Comparison of ENCODE assay signal across 1 cellular context in the genomic region with DNA sequence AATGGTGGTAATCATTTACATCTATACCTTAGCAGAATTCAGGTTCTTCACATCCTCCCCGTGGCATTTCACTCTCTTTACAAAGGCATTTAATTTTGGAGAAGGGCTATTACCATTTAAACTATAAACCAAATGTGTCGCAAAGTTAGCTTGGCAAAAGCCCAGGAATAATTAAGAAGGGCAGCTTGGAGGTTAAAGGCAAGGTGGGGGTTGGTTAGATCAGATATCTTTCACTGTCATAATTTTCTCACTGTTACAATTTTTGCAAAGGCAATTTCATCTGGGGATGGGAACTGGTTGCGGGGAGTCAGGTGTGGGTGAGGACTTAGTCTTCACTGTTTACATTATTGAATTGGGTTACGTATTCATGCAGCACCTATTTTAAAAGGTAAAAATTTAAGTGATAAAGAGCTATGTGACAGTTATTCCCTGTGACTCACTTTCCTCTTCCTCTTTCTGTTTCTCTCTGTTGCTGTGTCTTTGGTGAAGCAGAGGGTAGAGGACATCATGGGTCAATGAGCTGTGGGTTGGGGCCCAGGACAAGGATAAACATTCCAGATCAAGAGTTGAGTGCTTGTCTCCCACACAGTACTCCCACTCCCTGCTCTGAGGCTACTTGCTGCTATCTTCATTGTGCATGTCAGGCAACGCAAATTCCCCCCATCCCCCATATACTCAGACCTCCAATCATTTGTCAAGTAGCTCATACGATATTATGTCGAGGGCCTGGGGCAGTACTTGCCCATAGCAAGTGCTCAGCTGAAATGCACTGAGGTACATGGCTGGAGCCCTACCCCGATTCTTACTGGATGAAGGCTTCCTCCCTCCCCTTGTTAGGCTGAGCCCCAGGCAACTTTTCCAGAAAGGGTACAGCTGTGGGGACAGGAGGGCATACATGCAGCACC.
TF ChIP-seq lines count a peak whose summit lies in the region.

No MANE protein-coding gene starts in this region.

TF ChIP-seq in K562, 482 proteins besides CTCF, POLR2A, EP300 and RAD21 (continued from another document and continues in another):
- TF ChIP-seq MCM2 (IDR thresholded peaks at IDR 0.05; ENCODE audit: low read depth): no peak
- no peak for TF ChIP-seq PPARD (CRISPR knock-in tag; IDR thresholded peaks at IDR 0.05)
- no peak for TF ChIP-seq ZNF12 (CRISPR knock-in tag; IDR thresholded peaks at IDR 0.05)
- TF ChIP-seq ZBED1 (IDR thresholded peaks at IDR 0.05): 0 out of 2 replicates have a peak, but pooled peaks have one; percentile 73
- TF ChIP-seq, protein P1, sequence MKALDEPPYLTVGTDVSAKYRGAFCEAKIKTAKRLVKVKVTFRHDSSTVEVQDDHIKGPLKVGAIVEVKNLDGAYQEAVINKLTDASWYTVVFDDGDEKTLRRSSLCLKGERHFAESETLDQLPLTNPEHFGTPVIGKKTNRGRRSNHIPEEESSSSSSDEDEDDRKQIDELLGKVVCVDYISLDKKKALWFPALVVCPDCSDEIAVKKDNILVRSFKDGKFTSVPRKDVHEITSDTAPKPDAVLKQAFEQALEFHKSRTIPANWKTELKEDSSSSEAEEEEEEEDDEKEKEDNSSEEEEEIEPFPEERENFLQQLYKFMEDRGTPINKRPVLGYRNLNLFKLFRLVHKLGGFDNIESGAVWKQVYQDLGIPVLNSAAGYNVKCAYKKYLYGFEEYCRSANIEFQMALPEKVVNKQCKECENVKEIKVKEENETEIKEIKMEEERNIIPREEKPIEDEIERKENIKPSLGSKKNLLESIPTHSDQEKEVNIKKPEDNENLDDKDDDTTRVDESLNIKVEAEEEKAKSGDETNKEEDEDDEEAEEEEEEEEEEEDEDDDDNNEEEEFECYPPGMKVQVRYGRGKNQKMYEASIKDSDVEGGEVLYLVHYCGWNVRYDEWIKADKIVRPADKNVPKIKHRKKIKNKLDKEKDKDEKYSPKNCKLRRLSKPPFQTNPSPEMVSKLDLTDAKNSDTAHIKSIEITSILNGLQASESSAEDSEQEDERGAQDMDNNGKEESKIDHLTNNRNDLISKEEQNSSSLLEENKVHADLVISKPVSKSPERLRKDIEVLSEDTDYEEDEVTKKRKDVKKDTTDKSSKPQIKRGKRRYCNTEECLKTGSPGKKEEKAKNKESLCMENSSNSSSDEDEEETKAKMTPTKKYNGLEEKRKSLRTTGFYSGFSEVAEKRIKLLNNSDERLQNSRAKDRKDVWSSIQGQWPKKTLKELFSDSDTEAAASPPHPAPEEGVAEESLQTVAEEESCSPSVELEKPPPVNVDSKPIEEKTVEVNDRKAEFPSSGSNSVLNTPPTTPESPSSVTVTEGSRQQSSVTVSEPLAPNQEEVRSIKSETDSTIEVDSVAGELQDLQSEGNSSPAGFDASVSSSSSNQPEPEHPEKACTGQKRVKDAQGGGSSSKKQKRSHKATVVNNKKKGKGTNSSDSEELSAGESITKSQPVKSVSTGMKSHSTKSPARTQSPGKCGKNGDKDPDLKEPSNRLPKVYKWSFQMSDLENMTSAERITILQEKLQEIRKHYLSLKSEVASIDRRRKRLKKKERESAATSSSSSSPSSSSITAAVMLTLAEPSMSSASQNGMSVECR (CRISPR knock-in tag; IDR thresholded peaks at IDR 0.05): peak; percentile 29; the same call in 1 of the 2 replicates
- TF ChIP-seq, protein P2, sequence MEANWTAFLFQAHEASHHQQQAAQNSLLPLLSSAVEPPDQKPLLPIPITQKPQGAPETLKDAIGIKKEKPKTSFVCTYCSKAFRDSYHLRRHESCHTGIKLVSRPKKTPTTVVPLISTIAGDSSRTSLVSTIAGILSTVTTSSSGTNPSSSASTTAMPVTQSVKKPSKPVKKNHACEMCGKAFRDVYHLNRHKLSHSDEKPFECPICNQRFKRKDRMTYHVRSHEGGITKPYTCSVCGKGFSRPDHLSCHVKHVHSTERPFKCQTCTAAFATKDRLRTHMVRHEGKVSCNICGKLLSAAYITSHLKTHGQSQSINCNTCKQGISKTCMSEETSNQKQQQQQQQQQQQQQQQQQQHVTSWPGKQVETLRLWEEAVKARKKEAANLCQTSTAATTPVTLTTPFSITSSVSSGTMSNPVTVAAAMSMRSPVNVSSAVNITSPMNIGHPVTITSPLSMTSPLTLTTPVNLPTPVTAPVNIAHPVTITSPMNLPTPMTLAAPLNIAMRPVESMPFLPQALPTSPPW (CRISPR knock-in tag; IDR thresholded peaks at IDR 0.05): peak; percentile 83
- no peak for TF ChIP-seq RBM34 (IDR thresholded peaks at IDR 0.05; ENCODE audit: borderline replicate concordance, insufficient read depth, low read length)
- peak; percentile 92 to 99 for TF ChIP-seq TBL1XR1 (IDR thresholded peaks at IDR 0.05; ENCODE audit: low read length in 2 of 2)
- TF ChIP-seq, protein P3, sequence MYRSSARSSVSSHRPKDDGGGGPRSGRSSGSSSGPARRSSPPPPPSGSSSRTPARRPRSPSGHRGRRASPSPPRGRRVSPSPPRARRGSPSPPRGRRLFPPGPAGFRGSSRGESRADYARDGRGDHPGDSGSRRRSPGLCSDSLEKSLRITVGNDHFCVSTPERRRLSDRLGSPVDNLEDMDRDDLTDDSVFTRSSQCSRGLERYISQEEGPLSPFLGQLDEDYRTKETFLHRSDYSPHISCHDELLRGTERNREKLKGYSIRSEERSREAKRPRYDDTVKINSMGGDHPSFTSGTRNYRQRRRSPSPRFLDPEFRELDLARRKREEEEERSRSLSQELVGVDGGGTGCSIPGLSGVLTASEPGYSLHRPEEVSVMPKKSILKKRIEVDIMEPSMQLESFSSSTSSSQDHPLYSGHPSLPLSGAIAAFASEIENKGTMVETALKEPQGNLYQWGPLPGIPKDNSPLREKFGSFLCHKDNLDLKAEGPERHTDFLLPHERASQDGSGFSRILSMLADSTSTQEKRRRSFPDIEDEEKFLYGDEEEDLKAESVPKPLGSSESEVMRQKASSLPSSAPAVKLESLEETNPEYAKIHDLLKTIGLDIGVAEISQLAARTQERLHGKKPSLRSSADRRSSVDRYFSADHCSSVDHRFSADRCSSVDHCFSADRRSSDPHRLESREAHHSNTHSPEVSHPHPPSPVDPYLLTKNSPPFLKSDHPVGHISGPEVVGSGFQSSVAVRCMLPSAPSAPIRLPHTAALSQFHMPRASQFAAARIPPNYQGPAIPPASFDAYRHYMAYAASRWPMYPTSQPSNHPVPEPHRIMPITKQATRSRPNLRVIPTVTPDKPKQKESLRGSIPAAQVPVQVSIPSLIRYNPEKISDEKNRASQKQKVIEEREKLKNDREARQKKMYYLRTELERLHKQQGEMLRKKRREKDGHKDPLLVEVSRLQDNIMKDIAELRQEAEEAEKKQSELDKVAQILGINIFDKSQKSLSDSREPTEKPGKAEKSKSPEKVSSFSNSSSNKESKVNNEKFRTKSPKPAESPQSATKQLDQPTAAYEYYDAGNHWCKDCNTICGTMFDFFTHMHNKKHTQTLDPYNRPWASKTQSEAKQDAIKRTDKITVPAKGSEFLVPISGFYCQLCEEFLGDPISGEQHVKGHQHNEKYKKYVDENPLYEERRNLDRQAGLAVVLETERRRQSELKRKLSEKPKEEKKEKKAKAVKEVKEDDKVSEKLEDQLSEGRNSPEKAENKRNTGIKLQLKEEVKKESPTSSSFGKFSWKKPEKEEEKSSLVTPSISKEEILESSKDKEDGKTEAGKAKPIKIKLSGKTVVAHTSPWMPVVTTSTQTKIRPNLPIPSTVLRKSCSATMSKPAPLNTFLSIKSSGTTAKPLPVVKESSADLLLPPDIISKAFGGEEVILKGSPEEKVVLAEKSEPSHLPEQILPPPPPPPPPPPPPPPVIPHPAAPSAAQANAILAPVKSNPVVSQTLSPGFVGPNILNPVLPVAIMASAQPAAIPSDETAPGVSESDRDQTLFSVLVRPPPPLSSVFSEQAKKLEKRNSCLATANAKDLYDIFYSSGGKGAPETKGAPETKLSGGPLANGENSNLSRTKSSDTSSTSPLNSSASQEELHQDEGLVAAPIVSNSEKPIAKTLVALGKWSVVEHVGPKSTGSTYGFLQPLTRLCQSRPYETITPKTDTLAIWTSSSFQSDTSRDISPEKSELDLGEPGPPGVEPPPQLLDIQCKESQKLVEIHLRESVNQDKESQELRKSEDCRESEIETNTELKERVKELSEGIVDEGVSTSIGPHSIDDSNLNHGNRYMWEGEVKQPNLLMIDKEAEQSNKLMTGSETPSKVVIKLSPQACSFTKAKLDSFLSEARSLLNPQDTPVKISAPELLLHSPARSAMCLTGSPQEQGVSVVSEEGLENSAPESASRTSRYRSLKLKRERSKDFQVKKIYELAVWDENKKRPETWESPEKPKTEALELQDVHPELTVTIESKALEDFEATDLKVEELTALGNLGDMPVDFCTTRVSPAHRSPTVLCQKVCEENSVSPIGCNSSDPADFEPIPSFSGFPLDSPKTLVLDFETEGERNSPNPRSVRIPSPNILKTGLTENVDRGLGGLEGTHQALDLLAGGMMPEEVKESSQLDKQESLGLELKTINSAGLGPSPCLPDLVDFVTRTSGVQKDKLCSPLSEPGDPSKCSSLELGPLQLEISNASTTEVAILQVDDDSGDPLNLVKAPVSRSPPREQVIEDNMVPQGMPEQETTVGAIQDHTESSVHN (IDR thresholded peaks at IDR 0.05; ENCODE audit: borderline replicate concordance in 1 of 2, low read depth in 1 of 2): peak in 1 of 2 experiments; percentile 87; a peak in 2 of 4 replicates
- TF ChIP-seq ZNF324 (CRISPR knock-in tag; IDR thresholded peaks at IDR 0.05): peak; percentile 58; the same call in 1 of the 2 replicates
- TF ChIP-seq, protein P4, sequence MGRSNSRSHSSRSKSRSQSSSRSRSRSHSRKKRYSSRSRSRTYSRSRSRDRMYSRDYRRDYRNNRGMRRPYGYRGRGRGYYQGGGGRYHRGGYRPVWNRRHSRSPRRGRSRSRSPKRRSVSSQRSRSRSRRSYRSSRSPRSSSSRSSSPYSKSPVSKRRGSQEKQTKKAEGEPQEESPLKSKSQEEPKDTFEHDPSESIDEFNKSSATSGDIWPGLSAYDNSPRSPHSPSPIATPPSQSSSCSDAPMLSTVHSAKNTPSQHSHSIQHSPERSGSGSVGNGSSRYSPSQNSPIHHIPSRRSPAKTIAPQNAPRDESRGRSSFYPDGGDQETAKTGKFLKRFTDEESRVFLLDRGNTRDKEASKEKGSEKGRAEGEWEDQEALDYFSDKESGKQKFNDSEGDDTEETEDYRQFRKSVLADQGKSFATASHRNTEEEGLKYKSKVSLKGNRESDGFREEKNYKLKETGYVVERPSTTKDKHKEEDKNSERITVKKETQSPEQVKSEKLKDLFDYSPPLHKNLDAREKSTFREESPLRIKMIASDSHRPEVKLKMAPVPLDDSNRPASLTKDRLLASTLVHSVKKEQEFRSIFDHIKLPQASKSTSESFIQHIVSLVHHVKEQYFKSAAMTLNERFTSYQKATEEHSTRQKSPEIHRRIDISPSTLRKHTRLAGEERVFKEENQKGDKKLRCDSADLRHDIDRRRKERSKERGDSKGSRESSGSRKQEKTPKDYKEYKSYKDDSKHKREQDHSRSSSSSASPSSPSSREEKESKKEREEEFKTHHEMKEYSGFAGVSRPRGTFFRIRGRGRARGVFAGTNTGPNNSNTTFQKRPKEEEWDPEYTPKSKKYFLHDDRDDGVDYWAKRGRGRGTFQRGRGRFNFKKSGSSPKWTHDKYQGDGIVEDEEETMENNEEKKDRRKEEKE (IDR thresholded peaks at IDR 0.05; ENCODE audit: borderline replicate concordance in 1 of 2, control insufficient read depth in 1 of 2, low read depth in 2 of 2, low read length in 1 of 2): peak in 1 of 2 experiments; percentile 87; a peak in 2 of 4 replicates
- no peak for TF ChIP-seq HNRNPL (IDR thresholded peaks at IDR 0.05; ENCODE audit: low read depth, low read length)
- no peak for TF ChIP-seq BRD4 (IDR thresholded peaks at IDR 0.05)
- TF ChIP-seq HIVEP1 (CRISPR knock-in tag; IDR thresholded peaks at IDR 0.05): no peak; the same call in 1 of the 2 replicates
- TF ChIP-seq, protein P5, sequence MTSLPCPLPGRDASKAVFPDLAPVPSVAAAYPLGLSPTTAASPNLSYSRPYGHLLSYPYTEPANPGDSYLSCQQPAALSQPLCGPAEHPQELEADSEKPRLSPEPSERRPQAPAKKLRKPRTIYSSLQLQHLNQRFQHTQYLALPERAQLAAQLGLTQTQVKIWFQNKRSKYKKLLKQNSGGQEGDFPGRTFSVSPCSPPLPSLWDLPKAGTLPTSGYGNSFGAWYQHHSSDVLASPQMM (CRISPR knock-in tag; IDR thresholded peaks at IDR 0.05): no peak
- TF ChIP-seq, protein P6, sequence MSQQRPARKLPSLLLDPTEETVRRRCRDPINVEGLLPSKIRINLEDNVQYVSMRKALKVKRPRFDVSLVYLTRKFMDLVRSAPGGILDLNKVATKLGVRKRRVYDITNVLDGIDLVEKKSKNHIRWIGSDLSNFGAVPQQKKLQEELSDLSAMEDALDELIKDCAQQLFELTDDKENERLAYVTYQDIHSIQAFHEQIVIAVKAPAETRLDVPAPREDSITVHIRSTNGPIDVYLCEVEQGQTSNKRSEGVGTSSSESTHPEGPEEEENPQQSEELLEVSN (IDR thresholded peaks at IDR 0.05; ENCODE audit: borderline replicate concordance in 1 of 2, extremely low read depth in 1 of 2, insufficient read depth in 1 of 2, insufficient read length in 1 of 2, low read depth in 1 of 2, low read length in 1 of 2, poor library complexity in 1 of 2, severe bottlenecking in 1 of 2): peak in 1 of 2 experiments; percentile 59
- no peak for TF ChIP-seq MAFF (IDR thresholded peaks at IDR 0.05; ENCODE audit: low read length)
- TF ChIP-seq, protein P7, sequence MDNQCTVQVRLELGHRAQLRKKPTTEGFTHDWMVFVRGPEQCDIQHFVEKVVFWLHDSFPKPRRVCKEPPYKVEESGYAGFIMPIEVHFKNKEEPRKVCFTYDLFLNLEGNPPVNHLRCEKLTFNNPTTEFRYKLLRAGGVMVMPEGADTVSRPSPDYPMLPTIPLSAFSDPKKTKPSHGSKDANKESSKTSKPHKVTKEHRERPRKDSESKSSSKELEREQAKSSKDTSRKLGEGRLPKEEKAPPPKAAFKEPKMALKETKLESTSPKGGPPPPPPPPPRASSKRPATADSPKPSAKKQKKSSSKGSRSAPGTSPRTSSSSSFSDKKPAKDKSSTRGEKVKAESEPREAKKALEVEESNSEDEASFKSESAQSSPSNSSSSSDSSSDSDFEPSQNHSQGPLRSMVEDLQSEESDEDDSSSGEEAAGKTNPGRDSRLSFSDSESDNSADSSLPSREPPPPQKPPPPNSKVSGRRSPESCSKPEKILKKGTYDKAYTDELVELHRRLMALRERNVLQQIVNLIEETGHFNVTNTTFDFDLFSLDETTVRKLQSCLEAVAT (IDR thresholded peaks at IDR 0.05): peak in 1 of 2 experiments; percentile 84; a peak in 1 of 4 replicates
- TF ChIP-seq TEAD2 (tag; IDR thresholded peaks at IDR 0.05): 0 out of 2 replicates have a peak, but pooled peaks have one; percentile 45
- peak; percentile 96 for TF ChIP-seq CTBP1 (IDR thresholded peaks at IDR 0.05; ENCODE audit: borderline replicate concordance)
- TF ChIP-seq ELF2 (CRISPR knock-in tag; IDR thresholded peaks at IDR 0.05): 0 out of 2 replicates have a peak, but pooled peaks have one; percentile 17
- TF ChIP-seq NFIC (IDR thresholded peaks at IDR 0.05): peak; percentile 75
- TF ChIP-seq ZNF140 (CRISPR knock-in tag; IDR thresholded peaks at IDR 0.05): no peak
- no peak for TF ChIP-seq MXI1 (IDR thresholded peaks at IDR 0.05; ENCODE audit: low read depth, low read length)
- TF ChIP-seq POU5F1 (IDR thresholded peaks at IDR 0.05; ENCODE audit: borderline replicate concordance, low read depth, low read length, partially characterized antibody): peak; percentile 62
- peak; percentile 94 for TF ChIP-seq NEUROD1 (IDR thresholded peaks at IDR 0.05; ENCODE audit: borderline replicate concordance, low read depth, low read length, partially characterized antibody)
- TF ChIP-seq HDAC8 (tag; IDR thresholded peaks at IDR 0.05): 0 out of 2 replicates have a peak, but pooled peaks have one; percentile 39
- 0 out of 4 replicates have a peak, but pooled peaks of 1 of the 2 experiments have one; percentile 32 for TF ChIP-seq KDM4B (IDR thresholded peaks at IDR 0.05; ENCODE audit: borderline replicate concordance in 2 of 2, low read depth in 1 of 2)
- no peak for TF ChIP-seq KLF13 (tag; IDR thresholded peaks at IDR 0.05; ENCODE audit: borderline replicate concordance, low read depth)
